11 cellular contexts compared by ENCODE assay signal in the genomic region with DNA sequence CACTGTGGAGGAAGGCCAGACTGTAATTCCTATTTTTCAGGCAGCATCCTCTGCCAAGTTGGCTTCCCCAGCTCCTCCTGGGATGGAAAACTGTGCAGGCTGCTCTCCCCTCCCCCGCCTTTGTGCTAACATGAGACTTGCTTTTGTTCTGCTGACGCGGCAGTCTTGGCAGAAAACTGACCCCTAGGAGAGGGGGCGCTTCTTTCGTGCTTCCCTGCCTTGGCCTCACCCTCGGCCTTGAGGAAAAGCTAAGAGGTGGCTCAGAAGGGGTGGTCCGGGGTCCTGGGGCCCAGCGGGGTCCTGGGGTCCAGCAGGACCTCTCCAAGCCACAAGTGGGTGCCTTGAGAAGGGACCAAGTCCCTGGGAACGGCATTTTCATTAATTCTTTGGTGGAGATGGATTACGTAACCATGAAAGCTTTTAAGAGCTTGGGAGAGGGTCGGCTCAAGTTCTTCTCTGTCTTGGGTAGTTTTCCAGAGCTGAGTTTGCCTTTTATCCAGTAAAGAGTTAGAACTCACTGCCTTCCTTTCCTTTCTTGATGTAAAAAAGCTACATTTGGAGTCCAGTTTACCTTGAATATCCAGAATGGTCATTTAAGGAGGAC. TPM values are rescaled to one million over a fixed set of nuclear protein-coding genes. Genes with fewer than 3 reads are reported as not detected.
DNase-seq lines count a peak whose midpoint lies in the region; ATAC-seq, FAIRE-seq and TF ChIP-seq lines count a peak whose summit lies in the region.
"Had no signal": no experiment of that assay in that cellular context is flagged by ENCODE, and none has a peak within 500 bp of the region (broad histone marks: within the 10 kb centered on the region; RNA-seq: fewer than 3 reads in every experiment).

No MANE protein-coding gene starts in this region.

- H3K4me2 ChIP-seq in H1 (ENCODE audit: insufficient read depth in 1 of 2, low read depth in 2 of 2, low read length in 2 of 2), result peak overlapping the region; percentile 31 to 40; a peak in 3 of 4 replicates

- H3K36me3 ChIP-seq in HEK293 (ENCODE audit: control insufficient read depth in 2 of 2, insufficient read depth in 1 of 2, low read length in 2 of 2) (peaks cover 0 to 14% of the 10 kb centered on the region in 2 experiments; a peak in 1 of 3 replicates), H1 (ENCODE audit: control insufficient read depth in 2 of 4, insufficient read depth in 4 of 4, low read length in 3 of 4) (peaks cover 4 to 34% (median 5%) of the 10 kb centered on the region in 4 experiments; a peak in 6 of 8 replicates), sigmoid colon (peaks cover 0 to 22% (median 5%) of the 10 kb centered on the region in 4 donors)

- no peak for TF ChIP-seq RAD21 in H1 (IDR thresholded peaks at IDR 0.05 in 1 of 2, conservative IDR thresholded peaks at IDR 0.05 in 1 of 2; ENCODE audit: low read depth in 2 of 2, low read length in 2 of 2)

- peaks cover 0 to 3% of the 10 kb centered on the region in 2 experiments for H4K20me1 ChIP-seq in H1 (replicated peaks in 1 of 2; ENCODE audit: control insufficient read depth in 1 of 2, insufficient read depth in 2 of 2, low read length in 2 of 2)

- H3K18ac ChIP-seq in H1 (ENCODE audit: extremely low read depth, low read length), result peak overlapping the region; percentile 80

- ATAC-seq in left colon (no peak), GM21619 (IDR thresholded peaks at IDR 0.05; ENCODE audit: unreplicated experiment) (no peak)
- no peak for ATAC-seq in effector memory CD8-positive, alpha-beta T cell (replicated peaks)
- ATAC-seq in activated T-cell treated with anti-CD3 and anti-CD28 coated beads, Interleukin-2, amount 50 U/mL, for 4 hours, result no peak

- H2BK15ac ChIP-seq in H1 (ENCODE audit: low read length), result no peak overlapping the region

- H3K4me1 ChIP-seq in HEK293 (ENCODE audit: control insufficient read depth, insufficient read depth, low read length) (peaks cover 18% of the 10 kb centered on the region), H1 (replicated peaks in 1 of 4; ENCODE audit: control insufficient read depth in 3 of 4, insufficient read depth in 4 of 4, low read length in 3 of 4) (peaks cover 7 to 14% (median 13%) of the 10 kb centered on the region in 4 experiments), sigmoid colon (peaks cover 0 to 57% (median 49%) of the 10 kb centered on the region in 4 donors)

- 0 out of 2 replicates have a peak, but pooled peaks cover 2% of the 10 kb centered on the region for H3K79me1 ChIP-seq in H1 (ENCODE audit: low read depth, low read length)

- no peaks in the 10 kb centered on the region for H3K79me2 ChIP-seq in H1 (ENCODE audit: control insufficient read depth in 1 of 2, insufficient read depth in 2 of 2, low read length in 2 of 2)

- H3K27ac Mint-ChIP-seq in effector memory CD8-positive, alpha-beta T cell, result no peak overlapping the region
- H3K27ac Mint-ChIP-seq: CD8-positive, alpha-beta memory T cell had no signal

- H4K91ac ChIP-seq in H1 (replicated peaks; ENCODE audit: insufficient read length, low read length), result peak overlapping the region; percentile 96

- H2AK5ac ChIP-seq in H1 (ENCODE audit: low read depth, low read length), result peak overlapping the region; percentile 96; the same call in 1 of the 2 replicates

- TF ChIP-seq CTCF in HEK293 (tag by site-specific recombination; IDR thresholded peaks at IDR 0.05) (no peak), H1 (IDR thresholded peaks at IDR 0.05; ENCODE audit: control extremely low read depth in 1 of 3, insufficient read depth in 1 of 3, low read depth in 1 of 3, low read length in 3 of 3) (no peak), sigmoid colon (IDR thresholded peaks at IDR 0.05) (no peak)

- peak overlapping the region; percentile 73 for H4K8ac ChIP-seq in H1 (ENCODE audit: extremely low read depth, insufficient read depth, low read length)

- H3K23me2 ChIP-seq in H1 (ENCODE audit: low read depth, low read length), result no peaks in the 10 kb centered on the region

- 60% methylated on average over 11 of the region's 11 CpGs; no CpG with 5 or more reads in 1 of the 2 experiments for WGBS in H1 (ENCODE audit: extremely low coverage in 1 of 2, insufficient coverage in 1 of 2, insufficient read length in 1 of 2, insufficient replicate concordance in 2 of 2, low coverage in 1 of 2, low lambda C conversion rate in 2 of 2, missing lambda C conversion rate in 1 of 2), 2 experiments
- 68 to 81% methylated on average over 11 of the region's 11 CpGs for WGBS in sigmoid colon, 2 donors

- CTCF ChIA-PET in HEK293 (lab: Yijun Ruan, JAX), result interaction anchor here (0.6 to 0.9 kb wide), 2 partner anchors 47 to 736 kb away, joined by 3 read pairs; no protein-coding TSS in a partner anchor
- CTCF ChIA-PET in H1 (lab: Charles Lee; ENCODE audit: partially characterized antibody), result interaction anchor here (0.9 to 2.6 kb wide), 6 partner anchors 12 to 127 kb away, joined by 3 to 10 read pairs (median 3); no protein-coding TSS in a partner anchor

- H3K9me3 ChIP-seq in HEK293 (ENCODE audit: control insufficient read depth, insufficient read depth, low read depth, low read length) (no peaks in the 10 kb centered on the region), H1 (ENCODE audit: insufficient read depth in 2 of 2, low read depth in 1 of 2, low read length in 1 of 2) (no peaks in the 10 kb centered on the region), sigmoid colon (no peaks in the 10 kb centered on the region)

- peaks cover 40 to 47% of the 10 kb centered on the region in 2 donors for H3K27me3 Mint-ChIP-seq in effector memory CD8-positive, alpha-beta T cell
- H3K27me3 Mint-ChIP-seq in activated T-cell treated with anti-CD3 and anti-CD28 coated beads, Interleukin-2, amount 50 U/mL, for 4 hours (ENCODE audit: low read depth), result peaks cover 2% of the 10 kb centered on the region

- H3K23ac ChIP-seq in H1 (ENCODE audit: insufficient read length), result no peak overlapping the region

- peak overlapping the region; percentile 41 for H4K5ac ChIP-seq in H1 (ENCODE audit: insufficient read length, low read depth, low read length)

- DNase-seq in H1 (ENCODE audit: low read depth in 1 of 2, low spot score in 2 of 2) (peak in 1 of 2 experiments; percentile 61), left colon (peak; percentile 54 to 84), sigmoid colon (peak; percentile 97)
- no peak for DNase-seq in effector memory CD8-positive, alpha-beta T cell
- no peak for DNase-seq in activated T-cell treated with anti-CD3 and anti-CD28 coated beads, Interleukin-2, amount 50 U/mL, for 4 hours
- no peak for DNase-seq in stimulated activated naive CD4-positive, alpha-beta T cell (lab: John Stamatoyannopoulos, UW)
- DNase-seq: activated effector memory CD4-positive, alpha-beta T cell treated with Interleukin-2 at 50 U/mL for 16 hours; CD8-positive, alpha-beta memory T cell had no signal

- H3K36me3 Mint-ChIP-seq in effector memory CD8-positive, alpha-beta T cell (ENCODE audit: insufficient read depth), result no peaks in the 10 kb centered on the region
- no peaks in the 10 kb centered on the region for H3K36me3 Mint-ChIP-seq in activated T-cell treated with anti-CD3 and anti-CD28 coated beads, Interleukin-2, amount 50 U/mL, for 4 hours (ENCODE audit: insufficient read depth)
- H3K36me3 Mint-ChIP-seq: CD8-positive, alpha-beta memory T cell had no signal

- no peaks in the 10 kb centered on the region for H3K4me1 Mint-ChIP-seq in effector memory CD8-positive, alpha-beta T cell (ENCODE audit: low read depth in 2 of 2)
- H3K4me1 Mint-ChIP-seq in activated T-cell treated with anti-CD3 and anti-CD28 coated beads, Interleukin-2, amount 50 U/mL, for 4 hours (ENCODE audit: low read depth), result no peaks in the 10 kb centered on the region
- H3K4me1 Mint-ChIP-seq: CD8-positive, alpha-beta memory T cell had no signal

- H3K14ac ChIP-seq in H1 (ENCODE audit: insufficient read length), result no peak overlapping the region

- H3K27ac ChIP-seq in HEK293 (ENCODE audit: extremely low read depth, low read depth, low read length), result peak overlapping the region; percentile 92
- H3K27ac ChIP-seq in H1 (ENCODE audit: low read depth, low read length), result peak overlapping the region; percentile 78
- H3K27ac ChIP-seq in sigmoid colon, result peak overlapping the region; percentile 81 to 96 (median 92)

- H3K27me3 ChIP-seq in H1 (replicated peaks in 1 of 4; ENCODE audit: control insufficient read depth in 3 of 4, extremely low read depth in 1 of 4, insufficient read depth in 3 of 4, low read length in 3 of 4), result no peaks in the 10 kb centered on the region
- no peaks in the 10 kb centered on the region for H3K27me3 ChIP-seq in sigmoid colon

- no peak overlapping the region for H3K4me3 ChIP-seq in HEK293 (ENCODE audit: low read depth, low read length)
- H3K4me3 ChIP-seq in H1 (ENCODE audit: extremely low read depth in 1 of 4, insufficient read depth in 2 of 4, low read depth in 3 of 4, low read length in 4 of 4), result no peak overlapping the region; a peak in 1 of 8 replicates
- peak overlapping the region in 2 of 4 donors; percentile 2 to 7 for H3K4me3 ChIP-seq in sigmoid colon

- H3K4me3 Mint-ChIP-seq in effector memory CD8-positive, alpha-beta T cell, result no peak overlapping the region
- no peak overlapping the region for H3K4me3 Mint-ChIP-seq in activated T-cell treated with anti-CD3 and anti-CD28 coated beads, Interleukin-2, amount 50 U/mL, for 4 hours
- H3K4me3 Mint-ChIP-seq: CD8-positive, alpha-beta memory T cell had no signal

- H2BK5ac ChIP-seq in H1 (ENCODE audit: low read depth, low read length), result peak overlapping the region; percentile 95; the same call in 1 of the 2 replicates

- no peak for TF ChIP-seq POLR2A in H1 (IDR thresholded peaks at IDR 0.05; ENCODE audit: control extremely low read depth in 1 of 2, low read depth in 2 of 2, low read length in 2 of 2)
- TF ChIP-seq POLR2A in sigmoid colon (IDR thresholded peaks at IDR 0.05), result no peak

- H2BK20ac ChIP-seq in H1 (ENCODE audit: low read length), result no peak overlapping the region; the same call in 1 of the 2 replicates

- peak overlapping the region in 2 of 4 experiments; percentile 65 to 68; a peak in 5 of 7 replicates for H3K9ac ChIP-seq in H1 (replicated peaks in 1 of 4; ENCODE audit: extremely low read depth in 1 of 4, low read depth in 3 of 4, low read length in 3 of 4)

- peak overlapping the region; percentile 62 for H3K56ac ChIP-seq in H1 (replicated peaks; ENCODE audit: insufficient read length, low read depth, low read length)

- POLR2A ChIA-PET in HEK293 (lab: Yijun Ruan, JAX) (no interaction called here), H1 (lab: Charles Lee; ENCODE audit: partially characterized antibody) (interaction anchor here (0.9 to 1.0 kb wide), 2 partner anchors 11 to 14 kb away, joined by 3 read pairs; no protein-coding TSS in a partner anchor)

- FAIRE-seq in H1 (lab: Jason Lieb, UNC), result no peak
- FAIRE-seq: keratinocyte had no signal

- H2AFZ ChIP-seq in H1 (ENCODE audit: low read length), result no peak overlapping the region

- H2BK12ac ChIP-seq in H1 (ENCODE audit: low read depth, low read length), result peak overlapping the region; percentile 94

- TF ChIP-seq EP300 in H1 (IDR thresholded peaks at IDR 0.05; ENCODE audit: borderline replicate concordance in 1 of 2, low read depth in 2 of 2, low read length in 2 of 2) (no peak), sigmoid colon (IDR thresholded peaks at IDR 0.05) (peak in 2 of 4 donors; percentile 60 to 94)

- intact Hi-C loops in left colon (cut with DNase I, micrococcal nuclease), result no loop called here
- intact Hi-C loops in sigmoid colon (cut with DNase I), result loop anchor here (2.0 kb wide), 1 partner anchor 50 kb away; no protein-coding TSS in a partner anchor

- H3K4ac ChIP-seq in H1 (replicated peaks; ENCODE audit: insufficient read length, low read depth, low read length), result peak overlapping the region; percentile 90

- peak overlapping the region; percentile 96 for H2BK120ac ChIP-seq in H1 (replicated peaks; ENCODE audit: low read depth, low read length)

- H3K9me3 Mint-ChIP-seq in effector memory CD8-positive, alpha-beta T cell, result no peaks in the 10 kb centered on the region
- peaks cover 3% of the 10 kb centered on the region for H3K9me3 Mint-ChIP-seq in activated T-cell treated with anti-CD3 and anti-CD28 coated beads, Interleukin-2, amount 50 U/mL, for 4 hours

RNA-seq across cellular contexts. Expression of a gene that starts 51.0 kb away (rescaled TPM):
- 72.9 and 74.9 TPM in 2 replicates for total RNA-seq in H1 (2021; fragmentation: NEBNext Ultra II Directional; extraction: Animal tissue kit (Norgen Biotek cat#: 25700))
- polyA plus RNA-seq in H1 (2011; rRNA removed) (25.8 and 32.9 TPM in 2 replicates), sigmoid colon (1 to 10 TPM; 3.6 to 9.2 (median 3.9) TPM)
- 20.8 TPM for polyA plus RNA-seq in H1 (2011; cell fraction: cytosol; rRNA removed)
- polyA plus RNA-seq in H1 (2011; cell fraction: nucleus; rRNA removed), result 36.8 TPM
- polyA plus RNA-seq in H1 (2012, experiment 1 of 2), result 41.9 to 57.7 TPM (median 50.6 TPM) in 4 replicates
- 27.7 TPM for polyA plus RNA-seq in H1 (2012, experiment 2 of 2)
- polyA plus RNA-seq in H1 (2013, experiment 1 of 2), result 27.0 TPM
- 26.0 TPM for polyA plus RNA-seq in H1 (2013, experiment 2 of 2)
- 60.2 and 64.5 TPM in 2 replicates for polyA minus RNA-seq in H1 (2011; rRNA and poly(A)+ RNA removed)
- 37.4 TPM for polyA minus RNA-seq in H1 (2011; cell fraction: cytosol; rRNA and poly(A)+ RNA removed)
- polyA minus RNA-seq in H1 (2011; cell fraction: nucleus; rRNA and poly(A)+ RNA removed), result 30.4 TPM
- total RNA-seq in left colon (10 to 100 TPM; 11.1 to 12.6 TPM), sigmoid colon (10 to 100 TPM; 19.3 to 45.7 (median 20.9) TPM)
- under 1 TPM; 0.21 to 0.96 (median 0.92) TPM for total RNA-seq in activated T-cell treated with anti-CD3 and anti-CD28 coated beads, Interleukin-2, amount 50 U/mL, for 4 hours
- polyA plus RNA-seq: CD8-positive, alpha-beta memory T cell had no signal

Comparison
In these comparisons a context has a peak if more than half of its experiments do, and no peak if none do; other contexts are left out.
1. DNase-seq: peak in left colon (2 of 2) and sigmoid colon (single experiment); none in effector memory CD8-positive, alpha-beta T cell (0 of 3), activated T-cell treated with anti-CD3 and anti-CD28 coated beads, Interleukin-2, amount 50 U/mL, for 4 hours (single experiment) and stimulated activated naive CD4-positive, alpha-beta T cell (0 of 6).
2. RNA of a gene that starts 51.0 kb away (total RNA-seq): 72.9 to 74.9 TPM in H1, 19.3 to 45.7 TPM in sigmoid colon and 11.1 to 12.6 TPM in left colon; 0.21 to 0.96 TPM in activated T-cell treated with anti-CD3 and anti-CD28 coated beads, Interleukin-2, amount 50 U/mL, for 4 hours; every median in the first group is over 4 times any median in the second.
3. Peak in every context shown above with its lines, with median percentiles within 50 percentile points of each other: H3K27ac ChIP-seq.